Comparison of ENCODE assay signal across 8 cellular contexts in genomic region chr15:38699633-38700230, GRCh38.
A peak's percentile ranks its signal among the peaks of the same experiment; 100 is the strongest.
DNase-seq lines count a peak whose midpoint lies in the region; ATAC-seq and TF ChIP-seq lines count a peak whose summit lies in the region.

No MANE protein-coding gene starts in this region.

- peaks cover 45% of the 10 kb centered on the region for H3K4me1 Mint-ChIP-seq in activated naive CD4-positive, alpha-beta T cell treated with anti-CD3 and anti-CD28 coated beads, Interleukin-2, amount 50 U/mL, for 24 hours

- no peak overlapping the region for H3K4me3 ChIP-seq in heart right ventricle

- TF ChIP-seq RAD21 in Ishikawa (IDR thresholded peaks at IDR 0.05; ENCODE audit: low read depth): peak; percentile 52

- no peak for TF ChIP-seq EP300 in Ishikawa (IDR thresholded peaks at IDR 0.05; ENCODE audit: borderline replicate concordance)

- H3K27ac Mint-ChIP-seq in activated naive CD4-positive, alpha-beta T cell treated with anti-CD3 and anti-CD28 coated beads, Interleukin-2, amount 50 U/mL, for 24 hours: peak overlapping the region; percentile 38

- no peak overlapping the region for H3K27ac ChIP-seq in heart right ventricle

- H3K27me3 Mint-ChIP-seq in activated naive CD4-positive, alpha-beta T cell treated with anti-CD3 and anti-CD28 coated beads, Interleukin-2, amount 50 U/mL, for 24 hours: no peaks in the 10 kb centered on the region

- H3K36me3 ChIP-seq in heart right ventricle: no peaks in the 10 kb centered on the region

- no peaks in the 10 kb centered on the region for H3K36me3 Mint-ChIP-seq in activated naive CD4-positive, alpha-beta T cell treated with anti-CD3 and anti-CD28 coated beads, Interleukin-2, amount 50 U/mL, for 24 hours

- no peaks in the 10 kb centered on the region for H3K9me3 Mint-ChIP-seq in activated naive CD4-positive, alpha-beta T cell treated with anti-CD3 and anti-CD28 coated beads, Interleukin-2, amount 50 U/mL, for 24 hours

- 71 to 78% methylated on average over 2 of the region's 2 CpGs for WGBS in heart right ventricle, 2 donors

- intact Hi-C loops in heart right ventricle (cut with DNase I): loop anchor here in 5 of 10 donors (5.0 to 10.0 kb wide), 6 partner anchors 137 to 1055 kb away; partner anchors contain the start of genes THBS1 (in 2 of the 5) and RASGRP1 (in 1 of the 5)
- intact Hi-C loops in sciatic nerve (cut with DNase I): no loop called here

- no peaks in the 10 kb centered on the region for H3K9me3 ChIP-seq in heart right ventricle

- H3K4me1 ChIP-seq in heart right ventricle: peaks cover 0 to 10% (median 0%) of the 10 kb centered on the region in 9 donors

- H3K27me3 ChIP-seq in heart right ventricle: peaks cover 0 to 15% (median 0%) of the 10 kb centered on the region in 7 donors

- TF ChIP-seq CTCF in heart right ventricle (IDR thresholded peaks at IDR 0.05): peak; percentile 59 to 93 (median 81)

- DNase-seq in D341Med (ENCODE audit: low spot score) (peak; percentile 68), SK-N-DZ (ENCODE audit: low spot score) (peak; percentile 63), heart right ventricle (peak; percentile 11 to 55), sciatic nerve (ENCODE audit: low spot score) (peak; percentile 73), cortex of kidney (lab: John Stamatoyannopoulos, UW) (no peak)

- H3K4me3 Mint-ChIP-seq in activated naive CD4-positive, alpha-beta T cell treated with anti-CD3 and anti-CD28 coated beads, Interleukin-2, amount 50 U/mL, for 24 hours: no peak overlapping the region

- ATAC-seq in GM19452 (IDR thresholded peaks at IDR 0.05; ENCODE audit: unreplicated experiment) (peak; percentile 71), heart right ventricle (peak in 3 of 8 donors; percentile 40 to 50 (median 49)), sciatic nerve (no peak)

TF ChIP-seq in Ishikawa, 13 proteins besides CTCF, POLR2A, EP300 and RAD21:
- no peak for TF ChIP-seq CEBPB (IDR thresholded peaks at IDR 0.05)
- no peak for TF ChIP-seq TEAD4 (IDR thresholded peaks at IDR 0.05)
- TF ChIP-seq USF1 (IDR thresholded peaks at IDR 0.05): no peak
- no peak for TF ChIP-seq EGR1 (IDR thresholded peaks at IDR 0.05)
- TF ChIP-seq FOXM1 (IDR thresholded peaks at IDR 0.05; ENCODE audit: borderline replicate concordance, low read depth): no peak
- no peak for TF ChIP-seq ZBTB7A (IDR thresholded peaks at IDR 0.05; ENCODE audit: low read depth)
- no peak for TF ChIP-seq NFIC (IDR thresholded peaks at IDR 0.05)
- TF ChIP-seq, protein P1, sequence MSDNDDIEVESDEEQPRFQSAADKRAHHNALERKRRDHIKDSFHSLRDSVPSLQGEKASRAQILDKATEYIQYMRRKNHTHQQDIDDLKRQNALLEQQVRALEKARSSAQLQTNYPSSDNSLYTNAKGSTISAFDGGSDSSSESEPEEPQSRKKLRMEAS (IDR thresholded peaks at IDR 0.05): no peak
- TF ChIP-seq REST (IDR thresholded peaks at IDR 0.05; ENCODE audit: low read depth): no peak
- no peak for TF ChIP-seq TCF12 (IDR thresholded peaks at IDR 0.05; ENCODE audit: low read depth)
TF ChIP-seq in Ishikawa: peak in this region for 0.
